22 cellular contexts compared by ENCODE assay signal in the genomic region with DNA sequence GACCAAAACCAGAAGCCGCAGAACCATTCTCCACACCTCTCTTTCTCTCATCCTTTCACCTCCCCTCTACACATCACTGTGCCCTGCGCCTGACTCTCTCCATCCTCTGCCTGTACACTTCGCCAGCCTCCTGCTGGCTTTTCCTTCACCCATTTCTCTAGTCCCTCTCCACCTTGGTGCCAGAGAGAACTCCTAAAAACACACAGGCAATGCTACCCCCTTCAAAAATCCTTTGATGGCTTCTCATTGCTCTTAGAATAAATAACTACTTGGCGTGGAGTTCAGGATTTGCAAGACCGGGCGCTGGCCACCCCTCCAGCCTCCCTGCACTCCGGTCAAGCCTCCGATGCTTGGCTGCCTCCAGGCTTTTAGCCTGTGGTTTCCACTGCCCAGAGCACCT. TPM values are rescaled to one million over a fixed set of nuclear protein-coding genes. Genes with fewer than 3 reads are reported as not detected.
"Had no signal": no experiment of that assay in that cellular context is flagged by ENCODE, and none has a peak within 500 bp of the region (broad histone marks: within the 10 kb centered on the region; RNA-seq: fewer than 3 reads in every experiment).

No MANE protein-coding gene starts in this region.

- H3K27ac Mint-ChIP-seq: activated naive CD8-positive, alpha-beta T cell treated with anti-CD3 and anti-CD28 coated beads, Interleukin-2, amount 10 ng/mL, durations not matched to agents 7 days and 5 days; activated T-helper 2 cell treated with anti-CD3 and anti-CD28 coated beads, Interferon-gamma antibody, Interleukin-2, Interleukin-4, amounts not matched to agents 10 μg/mL and 5 μg/mL and 100 μg/mL, durations not matched to agents 14 hours and 24 hours and 36 hours had no signal

- DNase-seq: activated CD4-positive, CD25-positive, alpha-beta regulatory T cell treated with anti-CD3 and anti-CD28 coated beads, Interleukin-2, amount 50 U/mL, for 72 hours; activated CD8-positive, alpha-beta memory T cell treated with anti-CD3 and anti-CD28 coated beads for 24 hours; activated CD8-positive, alpha-beta memory T cell treated with anti-CD3 and anti-CD28 coated beads, Interleukin-2, amount 50 U/mL, for 48 hours; activated naive CD4-positive, alpha-beta T cell treated with Interleukin-2 at 50 U/mL for 16 hours; activated naive CD8-positive, alpha-beta T cell treated with anti-CD3 and anti-CD28 coated beads, Interleukin-2, amount 10 ng/mL, durations not matched to agents 7 days and 5 days; activated T-cell treated with anti-CD3 and anti-CD28 coated beads, Interleukin-2, amount 50 U/mL, for 4 hours; amniotic stem cell; cortex of kidney; left ventricle myocardium superior; mammary epithelial cell; spleen; stimulated activated CD4-positive, alpha-beta T cell treated with anti-CD3 and anti-CD28 coated beads, Interleukin-4, amount 100 ng/mL, for 1 hour; stimulated activated naive CD4-positive, alpha-beta T cell; upper lobe of right lung had no signal

- H3K36me3 Mint-ChIP-seq: activated naive CD8-positive, alpha-beta T cell treated with anti-CD3 and anti-CD28 coated beads, Interleukin-2, amount 10 ng/mL, durations not matched to agents 7 days and 5 days had no signal

- H3K4me3 ChIP-seq: heart left ventricle, prostate gland, spleen, thoracic aorta, upper lobe of right lung had no signal

- H3K9me3 Mint-ChIP-seq: activated naive CD8-positive, alpha-beta T cell treated with anti-CD3 and anti-CD28 coated beads, Interleukin-2, amount 10 ng/mL, durations not matched to agents 7 days and 5 days; activated T-cell treated with anti-CD3 and anti-CD28 coated beads, Interleukin-2, amount 50 U/mL, for 4 hours; activated T-helper 2 cell treated with anti-CD3 and anti-CD28 coated beads, Interferon-gamma antibody, Interleukin-2, Interleukin-4, amounts not matched to agents 10 μg/mL and 5 μg/mL and 100 μg/mL, durations not matched to agents 14 hours and 24 hours and 36 hours had no signal

- H3K27ac ChIP-seq: heart left ventricle, prostate gland, spleen, thoracic aorta, upper lobe of right lung had no signal

- H3K4me3 Mint-ChIP-seq: activated naive CD8-positive, alpha-beta T cell treated with anti-CD3 and anti-CD28 coated beads, Interleukin-2, amount 10 ng/mL, durations not matched to agents 7 days and 5 days; activated T-cell treated with anti-CD3 and anti-CD28 coated beads, Interleukin-2, amount 50 U/mL, for 4 hours had no signal

- ATAC-seq: activated T-cell treated with anti-CD3 and anti-CD28 coated beads, Interleukin-2, amount 50 U/mL, for 4 hours; heart left ventricle; left ventricle myocardium superior; upper lobe of right lung had no signal

- FAIRE-seq: bronchial epithelial cell, islet of Langerhans had no signal

- H3K36me3 ChIP-seq: heart left ventricle, prostate gland, spleen, thoracic aorta, upper lobe of right lung had no signal

- H3K9me3 ChIP-seq: heart left ventricle, prostate gland, spleen, thoracic aorta, upper lobe of right lung had no signal

RNA-seq across cellular contexts. Expression of a gene that starts 19.5 kb away (rescaled TPM):
- total RNA-seq: activated naive CD8-positive, alpha-beta T cell treated with anti-CD3 and anti-CD28 coated beads, Interleukin-2, amount 10 ng/mL, durations not matched to agents 7 days and 5 days; activated T-helper 2 cell treated with anti-CD3 and anti-CD28 coated beads, Interferon-gamma antibody, Interleukin-2, Interleukin-4, amounts not matched to agents 10 μg/mL and 5 μg/mL and 100 μg/mL, durations not matched to agents 14 hours and 24 hours and 36 hours; mononuclear cell; T-helper 2 cell treated with Interferon-gamma antibody and Interleukin-4, amounts not matched to agents 100 ng/mL and 5 ng/mL, for 36 hours had no signal
